ENCODE assay signal across 16 cellular contexts in the genomic region with DNA sequence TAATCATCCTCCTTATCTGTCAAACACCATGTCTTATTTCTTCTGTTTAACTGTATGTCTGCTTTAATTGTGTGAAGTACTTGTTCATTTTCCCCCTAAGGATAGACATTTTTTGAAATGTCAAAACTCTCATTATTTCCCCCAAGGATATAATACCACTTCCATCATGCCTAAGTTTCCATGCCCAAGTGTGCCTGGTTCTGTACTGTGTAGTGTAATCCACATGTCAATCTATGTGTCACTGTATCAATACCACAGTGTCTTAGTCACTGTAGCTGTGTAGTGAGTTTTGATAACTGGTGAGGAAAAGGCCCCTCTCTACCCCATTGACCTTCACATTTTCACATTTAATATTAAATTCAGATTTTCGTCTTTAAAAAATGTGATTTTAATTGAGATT.
"Had no signal": no experiment of that assay in that cellular context is flagged by ENCODE, and none has a peak within 500 bp of the region (broad histone marks: within the 10 kb centered on the region; RNA-seq: fewer than 3 reads in every experiment).

No MANE protein-coding gene starts in this region.

- ATAC-seq: activated CD8-positive, alpha-beta T cell treated with anti-CD3 and anti-CD28 coated beads for 36 hours; body of pancreas; left cardiac atrium; naive thymus-derived CD4-positive, alpha-beta T cell; psoas muscle; right cardiac atrium; stimulated activated naive CD8-positive, alpha-beta T cell treated with anti-CD3 and anti-CD28 coated beads, Interleukin-15, Interleukin-2, amounts not matched to agents 100 U/mL and 50 U/mL, for 24 hours had no signal

- H3K27me3 ChIP-seq: body of pancreas, tibial artery had no signal

- H3K4me3 ChIP-seq: body of pancreas, coronary artery, psoas muscle, skin epidermis, tibial artery had no signal

- DNase-seq: activated CD4-positive, alpha-beta T cell treated with anti-CD3 and anti-CD28 coated beads, Interleukin-2, amount 10 ng/mL, durations not matched to agents 24 days and 14 days; activated CD8-positive, alpha-beta T cell treated with anti-CD3 and anti-CD28 coated beads for 36 hours; activated naive CD4-positive, alpha-beta T cell treated with Interleukin-2 at 50 U/mL for 16 hours; activated T-cell treated with anti-CD3 and anti-CD28 coated beads, Interleukin-2, amount 50 U/mL, for 24 hours; body of pancreas; left cardiac atrium; mesendoderm; naive thymus-derived CD4-positive, alpha-beta T cell; psoas muscle; right cardiac atrium; stimulated activated naive CD8-positive, alpha-beta T cell treated with anti-CD3 and anti-CD28 coated beads, Interleukin-15, Interleukin-2, amounts not matched to agents 100 U/mL and 50 U/mL, for 24 hours; substantia nigra; T-helper 9 cell; tibial artery had no signal

- H3K27ac ChIP-seq: body of pancreas, coronary artery, psoas muscle, skin epidermis, tibial artery had no signal

- H3K36me3 ChIP-seq: tibial artery had no signal
